Comparison of ENCODE assay signal across 1 cellular context in the genomic region with DNA sequence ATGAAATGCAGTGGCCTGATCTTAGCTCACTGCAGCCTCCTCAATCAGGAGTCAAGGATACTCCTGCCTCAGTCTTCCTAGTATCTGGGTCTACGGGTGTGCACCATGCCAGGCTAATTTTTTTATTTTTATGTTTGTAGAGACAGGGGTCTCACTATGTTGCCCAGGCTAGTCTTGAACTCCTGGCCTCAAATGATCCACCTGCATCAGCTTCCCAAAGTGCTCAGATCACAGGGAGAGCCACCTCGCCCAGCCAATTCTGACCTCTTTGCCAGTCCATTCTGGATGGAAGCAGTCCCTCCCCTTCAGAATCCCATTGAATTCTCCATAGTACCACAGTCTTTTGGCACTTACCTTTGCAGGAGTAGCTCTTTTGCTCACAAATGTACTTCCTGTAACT.
TF ChIP-seq lines count a peak whose summit lies in the region.

No MANE protein-coding gene starts in this region.

TF ChIP-seq in GM12878, 131 proteins besides CTCF, POLR2A, EP300 and RAD21:
- TF ChIP-seq ZNF384 (IDR thresholded peaks at IDR 0.05; ENCODE audit: borderline replicate concordance, low read depth, low read length) (no peak), ZNF622 (IDR thresholded peaks at IDR 0.05) (no peak), EZH2 (IDR thresholded peaks at IDR 0.05; ENCODE audit: borderline replicate concordance, control insufficient read depth, low read depth, low read length) (no peak), IKZF1 (conservative IDR thresholded peaks at IDR 0.05) (no peak), JUND (IDR thresholded peaks at IDR 0.05; ENCODE audit: low read depth, low read length) (no peak), HDAC6 (IDR thresholded peaks at IDR 0.05; ENCODE audit: unreplicated experiment) (no peak), ZNF217 (IDR thresholded peaks at IDR 0.05) (no peak), SP1 (IDR thresholded peaks at IDR 0.05; ENCODE audit: low read depth, low read length) (no peak), POU2F2 (IDR thresholded peaks at IDR 0.05; ENCODE audit: borderline replicate concordance, low read depth, low read length) (no peak), STAT1 (conservative IDR thresholded peaks at IDR 0.05) (no peak), SPI1 (IDR thresholded peaks at IDR 0.05; ENCODE audit: borderline replicate concordance, insufficient read depth, low read depth, low read length) (no peak)
- TF ChIP-seq, protein P1, sequence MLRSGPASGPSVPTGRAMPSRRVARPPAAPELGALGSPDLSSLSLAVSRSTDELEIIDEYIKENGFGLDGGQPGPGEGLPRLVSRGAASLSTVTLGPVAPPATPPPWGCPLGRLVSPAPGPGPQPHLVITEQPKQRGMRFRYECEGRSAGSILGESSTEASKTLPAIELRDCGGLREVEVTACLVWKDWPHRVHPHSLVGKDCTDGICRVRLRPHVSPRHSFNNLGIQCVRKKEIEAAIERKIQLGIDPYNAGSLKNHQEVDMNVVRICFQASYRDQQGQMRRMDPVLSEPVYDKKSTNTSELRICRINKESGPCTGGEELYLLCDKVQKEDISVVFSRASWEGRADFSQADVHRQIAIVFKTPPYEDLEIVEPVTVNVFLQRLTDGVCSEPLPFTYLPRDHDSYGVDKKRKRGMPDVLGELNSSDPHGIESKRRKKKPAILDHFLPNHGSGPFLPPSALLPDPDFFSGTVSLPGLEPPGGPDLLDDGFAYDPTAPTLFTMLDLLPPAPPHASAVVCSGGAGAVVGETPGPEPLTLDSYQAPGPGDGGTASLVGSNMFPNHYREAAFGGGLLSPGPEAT (IDR thresholded peaks at IDR 0.05; ENCODE audit: low read depth), result no peak
- TF ChIP-seq, protein P2, sequence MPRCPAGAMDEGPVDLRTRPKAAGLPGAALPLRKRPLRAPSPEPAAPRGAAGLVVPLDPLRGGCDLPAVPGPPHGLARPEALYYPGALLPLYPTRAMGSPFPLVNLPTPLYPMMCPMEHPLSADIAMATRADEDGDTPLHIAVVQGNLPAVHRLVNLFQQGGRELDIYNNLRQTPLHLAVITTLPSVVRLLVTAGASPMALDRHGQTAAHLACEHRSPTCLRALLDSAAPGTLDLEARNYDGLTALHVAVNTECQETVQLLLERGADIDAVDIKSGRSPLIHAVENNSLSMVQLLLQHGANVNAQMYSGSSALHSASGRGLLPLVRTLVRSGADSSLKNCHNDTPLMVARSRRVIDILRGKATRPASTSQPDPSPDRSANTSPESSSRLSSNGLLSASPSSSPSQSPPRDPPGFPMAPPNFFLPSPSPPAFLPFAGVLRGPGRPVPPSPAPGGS (IDR thresholded peaks at IDR 0.05; ENCODE audit: borderline replicate concordance, insufficient read depth, low read depth, low read length, poor library complexity, severe bottlenecking), result no peak
